9 cellular contexts compared by ENCODE assay signal in genomic region chr1:155005076-155005971, GRCh38. TPM values are rescaled to one million over a fixed set of nuclear protein-coding genes. Genes with fewer than 3 reads are reported as not detected.
DNase-seq lines count a peak whose midpoint lies in the region; ATAC-seq and TF ChIP-seq lines count a peak whose summit lies in the region.
"Had no signal": no experiment of that assay in that cellular context is flagged by ENCODE, and none has a peak within 500 bp of the region (broad histone marks: within the 10 kb centered on the region; RNA-seq: fewer than 3 reads in every experiment).

No MANE protein-coding gene starts in this region.

- no peaks in the 10 kb centered on the region for H3K27me3 Mint-ChIP-seq in dendritic cell treated with granulocyte-macrophage colony-stimulating factor and Interleukin-4, amounts not matched to agents 40 ng/mL and 50 ng/mL, for 4 days

- no peak for TF ChIP-seq POLR2A in NB4 (IDR thresholded peaks at IDR 0.05; ENCODE audit: extremely low read depth, insufficient read length)

- intact Hi-C loops in dendritic cell treated with granulocyte-macrophage colony-stimulating factor and Interleukin-4, amounts not matched to agents 40 ng/mL and 50 ng/mL, for 4 days (cut with micrococcal nuclease) = loop anchor here (5.0 kb wide), 1 partner anchor 33 kb away; the partner anchor contains the start of genes CKS1B and SHC1

- H3K36me3 Mint-ChIP-seq in dendritic cell treated with granulocyte-macrophage colony-stimulating factor and Interleukin-4, amounts not matched to agents 40 ng/mL and 50 ng/mL, for 4 days (ENCODE audit: low read depth) = peaks cover 73% of the 10 kb centered on the region

- H3K4me3 Mint-ChIP-seq in dendritic cell treated with granulocyte-macrophage colony-stimulating factor and Interleukin-4, amounts not matched to agents 40 ng/mL and 50 ng/mL, for 4 days = peak overlapping the region; percentile 96

- H3K9me3 ChIP-seq in muscle layer of colon (ENCODE audit: low read length) = no peaks in the 10 kb centered on the region

- peak overlapping the region; percentile 100 for H3K27ac Mint-ChIP-seq in dendritic cell treated with granulocyte-macrophage colony-stimulating factor and Interleukin-4, amounts not matched to agents 40 ng/mL and 50 ng/mL, for 4 days

- H3K4me1 ChIP-seq in muscle layer of colon (ENCODE audit: insufficient read depth, low read length) = peaks cover 50% of the 10 kb centered on the region

- H3K27me3 ChIP-seq in muscle layer of colon (ENCODE audit: control insufficient read depth in 1 of 2, insufficient read depth in 2 of 2, low read length in 2 of 2) = no peaks in the 10 kb centered on the region

- DNase-seq in AG20443 (ENCODE audit: low spot score) = peak; percentile 43
- peak; percentile 25 for DNase-seq in NB4 (ENCODE audit: low read depth)
- DNase-seq in NCI-H146 (lab: John Stamatoyannopoulos, UW) = no peak
- no peak for DNase-seq in mesenteric fat pad (ENCODE audit: low spot score)

- H3K4me3 ChIP-seq in NB4 (ENCODE audit: low read depth, low read length) (no peak overlapping the region), muscle layer of colon (ENCODE audit: low read depth in 1 of 2, low read length in 2 of 2) (peak overlapping the region in 1 of 2 donors; percentile 90)

- H3K36me3 ChIP-seq in muscle layer of colon (ENCODE audit: insufficient read depth, low read length) = no peaks in the 10 kb centered on the region

- TF ChIP-seq CTCF in NB4 (IDR thresholded peaks at IDR 0.05; ENCODE audit: low read depth, low read length) = no peak

- peaks cover 66% of the 10 kb centered on the region for H3K4me1 Mint-ChIP-seq in dendritic cell treated with granulocyte-macrophage colony-stimulating factor and Interleukin-4, amounts not matched to agents 40 ng/mL and 50 ng/mL, for 4 days (ENCODE audit: low read depth)

- H3K9ac ChIP-seq in muscle layer of colon (ENCODE audit: low read length) = peak overlapping the region; percentile 71

- H3K9me3 Mint-ChIP-seq in dendritic cell treated with granulocyte-macrophage colony-stimulating factor and Interleukin-4, amounts not matched to agents 40 ng/mL and 50 ng/mL, for 4 days = no peaks in the 10 kb centered on the region

- no peak for ATAC-seq in HG03378 (IDR thresholded peaks at IDR 0.05; ENCODE audit: unreplicated experiment)
- ATAC-seq in GM21737 (IDR thresholded peaks at IDR 0.05; ENCODE audit: unreplicated experiment) = no peak

- H3K27ac ChIP-seq in muscle layer of colon (ENCODE audit: low read depth, low read length) = peak overlapping the region; percentile 97

RNA-seq across cellular contexts. Expression of gene ZBTB7B, which starts 2.7 kb away (rescaled TPM):
- 80.4 TPM for total RNA-seq in mesenteric fat pad

RNA-seq across cellular contexts. Expression of gene LENEP, which starts 11.9 kb away (rescaled TPM):
- total RNA-seq in mesenteric fat pad = not detected
- total RNA-seq: subcutaneous adipose tissue had no signal

RNA-seq across cellular contexts. Expression of gene FLAD1, which starts 22.2 kb away (rescaled TPM):
- 43.7 TPM for total RNA-seq in mesenteric fat pad

RNA-seq across cellular contexts. Expression of gene DCST2, which starts 28.3 kb away (rescaled TPM):
- total RNA-seq in mesenteric fat pad = 0.87 TPM

RNA-seq across cellular contexts. Expression of gene DCST1, which starts 28.3 kb away (rescaled TPM):
- not detected for total RNA-seq in mesenteric fat pad
- total RNA-seq: subcutaneous adipose tissue had no signal

Comparison
In these comparisons a context has a peak if more than half of its experiments do, and no peak if none do; other contexts are left out.
1. DNase-seq: peak in AG20443 (single experiment) and NB4 (single experiment); none in NCI-H146 (single experiment) and mesenteric fat pad (single experiment).